21 cellular contexts compared by ENCODE assay signal in genomic region chr3:53604232-53604631, GRCh38.
"Had no signal": no experiment of that assay in that cellular context is flagged by ENCODE, and none has a peak within 500 bp of the region (broad histone marks: within the 10 kb centered on the region; RNA-seq: fewer than 3 reads in every experiment).

No MANE protein-coding gene starts in this region.

- H3K27me3 ChIP-seq: adrenal gland had no signal

- H3K4me2 ChIP-seq: PC-9 had no signal

- ATAC-seq: activated CD4-positive, CD25-positive, alpha-beta regulatory T cell treated with anti-CD3 and anti-CD28 coated beads, Interleukin-2, amount 50 U/mL, for 24 hours; activated CD8-positive, alpha-beta T cell treated with anti-CD3 and anti-CD28 coated beads for 36 hours; activated T-cell treated with anti-CD3 and anti-CD28 coated beads, Interleukin-2, amount 50 U/mL, for 72 hours had no signal

- H3K36me3 ChIP-seq: adrenal gland had no signal

- DNase-seq: activated CD4-positive, alpha-beta T cell treated with anti-CD3 and anti-CD28 coated beads for 4 hours; activated CD8-positive, alpha-beta memory T cell treated with anti-CD3 and anti-CD28 coated beads, Interleukin-2, amount 50 U/mL, for 4 hours; activated CD8-positive, alpha-beta T cell treated with anti-CD3 and anti-CD28 coated beads for 36 hours; activated gamma-delta T cell treated with Interleukin-2 at 50 U/mL for 16 hours; activated naive CD4-positive, alpha-beta T cell treated with anti-CD3 and anti-CD28 coated beads, Interleukin-2, amount 10 ng/mL, durations not matched to agents 7 days and 5 days; activated naive CD8-positive, alpha-beta T cell treated with anti-CD3 and anti-CD28 coated beads, Interleukin-2, amount 10 ng/mL, durations not matched to agents 7 days and 5 days; activated T-cell treated with anti-CD3 and anti-CD28 coated beads, Interleukin-2, amount 50 U/mL, for 72 hours; anterior cingulate cortex; central memory CD4-positive, alpha-beta T cell; Kasumi-1; KBM-7; NCI-H1105 treated with DMSO at 0.1 percent for 48 hours; NCI-H1436 treated with DMSO at 0.1 percent for 48 hours; NCI-H187; NCI-H2081; NCI-H446; NCI-H524 treated with DMSO at 0.1 percent for 48 hours; PC-9; SHP77 treated with DMSO at 0.1 percent for 48 hours had no signal

- H2AFZ ChIP-seq: PC-9 had no signal

- H3K9me3 ChIP-seq: adrenal gland had no signal

- H3K4me1 ChIP-seq: adrenal gland had no signal

- H3K27ac ChIP-seq: adrenal gland, PC-9 had no signal

- H3K4me3 ChIP-seq: adrenal gland, PC-9 had no signal
